24 cellular contexts compared by ENCODE assay signal in the genomic region with DNA sequence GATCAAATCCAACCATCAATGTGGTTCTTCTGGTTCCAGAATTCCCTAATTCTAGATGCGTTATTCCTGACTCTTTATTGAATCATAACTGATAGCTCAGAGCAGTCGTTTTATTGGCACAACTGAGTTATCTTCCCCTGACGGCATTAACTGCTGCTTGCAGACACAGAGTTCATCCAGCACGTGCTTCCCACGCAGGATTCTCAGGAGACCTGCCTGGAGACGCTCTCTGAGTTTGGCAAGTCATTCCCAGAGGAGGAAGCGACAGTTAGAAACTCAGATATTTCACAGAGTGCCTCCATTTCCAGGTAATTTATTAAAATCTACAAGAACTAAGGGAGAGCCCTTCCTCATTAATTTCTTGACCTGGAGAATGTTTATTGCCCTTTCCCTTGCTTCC. TPM values are rescaled to one million over a fixed set of nuclear protein-coding genes. Genes with fewer than 3 reads are reported as not detected.
DNase-seq lines count a peak whose midpoint lies in the region; ATAC-seq and TF ChIP-seq lines count a peak whose summit lies in the region.
"Had no signal": no experiment of that assay in that cellular context is flagged by ENCODE, and none has a peak within 500 bp of the region (broad histone marks: within the 10 kb centered on the region; RNA-seq: fewer than 3 reads in every experiment).

No MANE protein-coding gene starts in this region.

- H3K4me3 ChIP-seq in BLaER1 treated with 17β-estradiol and CSF1 and Interleukin-3, amounts not matched to agents 10 nM and 100 nM = no peak overlapping the region
- H3K4me3 ChIP-seq in neural cell (ENCODE audit: low read length) = no peak overlapping the region
- H3K4me3 ChIP-seq in body of pancreas = no peak overlapping the region
- H3K4me3 ChIP-seq: GM12878 had no signal

- H3F3A ChIP-seq in neural cell (ENCODE audit: insufficient read depth, low read length, poor library complexity, severe bottlenecking) = no peaks in the 10 kb centered on the region

- H3K36me3 Mint-ChIP-seq in WTC11 = peaks cover 15% of the 10 kb centered on the region
- H3K36me3 Mint-ChIP-seq: CD14-positive monocyte; CD4-positive, alpha-beta memory T cell; CD4-positive, CD25-positive, alpha-beta regulatory T cell; CD8-positive, alpha-beta memory T cell had no signal

- no peak overlapping the region for H3K9ac ChIP-seq in BLaER1 treated with 17β-estradiol and CSF1 and Interleukin-3, amounts not matched to agents 10 nM and 100 nM
- H3K9ac ChIP-seq in neural cell (ENCODE audit: low read length) = no peak overlapping the region

- intact Hi-C loops in body of pancreas (cut with DNase I) = no loop called here

- H3K4me1 Mint-ChIP-seq in WTC11 = peaks cover 20% of the 10 kb centered on the region
- H3K4me1 Mint-ChIP-seq: CD14-positive monocyte; CD4-positive, alpha-beta memory T cell; CD4-positive, CD25-positive, alpha-beta regulatory T cell; CD8-positive, alpha-beta memory T cell had no signal

- peak overlapping the region; percentile 60; the same call in 1 of the 2 replicates for H3K27ac Mint-ChIP-seq in WTC11
- H3K27ac Mint-ChIP-seq: CD14-positive monocyte; CD4-positive, alpha-beta memory T cell; CD4-positive, CD25-positive, alpha-beta regulatory T cell had no signal

- TF ChIP-seq EP300 in neural cell (conservative IDR thresholded peaks at IDR 0.05; ENCODE audit: poor library complexity, severe bottlenecking) = no peak

- H3K4me3 Mint-ChIP-seq in WTC11 = no peak overlapping the region
- H3K4me3 Mint-ChIP-seq: CD14-positive monocyte; CD4-positive, alpha-beta memory T cell; CD4-positive, CD25-positive, alpha-beta regulatory T cell; CD8-positive, alpha-beta memory T cell had no signal

- peaks cover 50% of the 10 kb centered on the region for H3K27me3 Mint-ChIP-seq in WTC11 (ENCODE audit: low read depth)

- peak overlapping the region in 8 of 11 experiments; percentile 26 to 57 (median 50); a peak in 14 of 22 replicates for H3K4me2 ChIP-seq in BLaER1 treated with 17β-estradiol and CSF1 and Interleukin-3, amounts not matched to agents 10 nM and 100 nM
- no peak overlapping the region for H3K4me2 ChIP-seq in neural cell (ENCODE audit: low read length)

- H3K9me3 ChIP-seq in BLaER1 treated with 17β-estradiol and CSF1 and Interleukin-3, amounts not matched to agents 10 nM and 100 nM (replicated peaks in 1 of 11) = peaks cover 7 to 20% (median 14%) of the 10 kb centered on the region in 11 experiments; a peak in 19 of 22 replicates
- H3K9me3 ChIP-seq in neural cell (ENCODE audit: low read length) (no peaks in the 10 kb centered on the region), body of pancreas (no peaks in the 10 kb centered on the region)
- H3K9me3 ChIP-seq: BE2C had no signal

- H3K4me1 ChIP-seq in BLaER1 treated with 17β-estradiol and CSF1 and Interleukin-3, amounts not matched to agents 10 nM and 100 nM = peaks cover 0 to 18% (median 12%) of the 10 kb centered on the region in 10 experiments; a peak in 14 of 20 replicates
- H3K4me1 ChIP-seq in body of pancreas = no peaks in the 10 kb centered on the region
- H3K4me1 ChIP-seq: BE2C had no signal

- DNase-seq in WTC11 (ENCODE audit: low spot score) (no peak), NCI-H748 (lab: John Stamatoyannopoulos, UW; ENCODE audit: unreplicated experiment) (no peak), occipital lobe (lab: John Stamatoyannopoulos, UW) (no peak), body of pancreas (no peak)
- DNase-seq: 8988T; ACHN; BE2C; C1 segment of cervical spinal cord; CD4-positive, alpha-beta memory T cell; CD4-positive, CD25-positive, alpha-beta regulatory T cell; CD8-positive, alpha-beta memory T cell; COR-L47; DMS 273 treated with DMSO at 0.1 percent for 48 hours; DMS153; DMS53; DMS79; DND-41; EL; GDM1 had no signal

- H3K27me3 ChIP-seq in BLaER1 treated with 17β-estradiol and CSF1 and Interleukin-3, amounts not matched to agents 10 nM and 100 nM = no peaks in the 10 kb centered on the region
- H3K27me3 ChIP-seq in neural cell (ENCODE audit: insufficient read depth, low read depth, low read length) = no peaks in the 10 kb centered on the region
- no peaks in the 10 kb centered on the region for H3K27me3 ChIP-seq in body of pancreas

- CTCF ChIA-PET in WTC11 (lab: Charles Lee) = no interaction called here

- no peaks in the 10 kb centered on the region for H3K79me2 ChIP-seq in neural cell (replicated peaks; ENCODE audit: insufficient read depth, low read length)

- no peak for TF ChIP-seq POLR2A in body of pancreas (IDR thresholded peaks at IDR 0.05)

- peaks cover 26% of the 10 kb centered on the region for H3K9me3 Mint-ChIP-seq in WTC11

- 32 to 41% methylated on average over 7 of the region's 7 CpGs for WGBS in body of pancreas, 2 donors

- no peaks in the 10 kb centered on the region for H4K20me1 ChIP-seq in BLaER1 treated with 17β-estradiol and CSF1 and Interleukin-3, amounts not matched to agents 10 nM and 100 nM
- no peaks in the 10 kb centered on the region for H4K20me1 ChIP-seq in neural cell (ENCODE audit: insufficient read depth)

- POLR2A ChIA-PET in WTC11 (lab: Charles Lee) = no interaction called here

- no peaks in the 10 kb centered on the region for H3K36me3 ChIP-seq in BLaER1 treated with 17β-estradiol and CSF1 and Interleukin-3, amounts not matched to agents 10 nM and 100 nM
- H3K36me3 ChIP-seq in neural cell (ENCODE audit: insufficient read depth, low read length) (no peaks in the 10 kb centered on the region), body of pancreas (replicated peaks in 1 of 2; ENCODE audit: insufficient read depth in 1 of 2, low read depth in 2 of 2) (no peaks in the 10 kb centered on the region)
- H3K36me3 ChIP-seq: BE2C had no signal

- ATAC-seq in WTC11 = no peak
- no peak for ATAC-seq in body of pancreas
- ATAC-seq: GM12878 had no signal

- H2AFZ ChIP-seq in neural cell (ENCODE audit: low read depth, low read length) = no peak overlapping the region

- H3K27ac ChIP-seq in BLaER1 treated with 17β-estradiol and CSF1 and Interleukin-3, amounts not matched to agents 10 nM and 100 nM = no peak overlapping the region
- H3K27ac ChIP-seq in neural cell (ENCODE audit: low read length) = no peak overlapping the region
- H3K27ac ChIP-seq in body of pancreas = no peak overlapping the region

- TF ChIP-seq CTCF in WTC11 (IDR thresholded peaks at IDR 0.05) (no peak), neural cell (IDR thresholded peaks at IDR 0.05; ENCODE audit: poor library complexity, severe bottlenecking) (no peak), body of pancreas (IDR thresholded peaks at IDR 0.05) (no peak)

- TF ChIP-seq RAD21 in neural cell (conservative IDR thresholded peaks at IDR 0.05) = no peak

- no peaks in the 10 kb centered on the region for H3K9me2 ChIP-seq in neural cell (ENCODE audit: insufficient read depth, low read length)

TF ChIP-seq in WTC11, 78 proteins besides CTCF, POLR2A, EP300 and RAD21:
- TF ChIP-seq NFE2L1 (CRISPR knock-in tag; IDR thresholded peaks at IDR 0.05) (no peak), MYBL2 (CRISPR knock-in tag; IDR thresholded peaks at IDR 0.05) (no peak), FOXJ3 (CRISPR knock-in tag; IDR thresholded peaks at IDR 0.05; ENCODE audit: borderline replicate concordance) (no peak), ZNF671 (CRISPR knock-in tag; IDR thresholded peaks at IDR 0.05) (no peak), SP1 (CRISPR knock-in tag; conservative IDR thresholded peaks at IDR 0.05) (no peak), ZBTB21 (CRISPR knock-in tag; IDR thresholded peaks at IDR 0.05; ENCODE audit: borderline replicate concordance) (no peak), TCF7 (CRISPR knock-in tag; IDR thresholded peaks at IDR 0.05; ENCODE audit: low read depth) (no peak), NFATC4 (CRISPR knock-in tag; IDR thresholded peaks at IDR 0.05) (no peak)

TF ChIP-seq in neural cell, 6 proteins besides CTCF, POLR2A, EP300 and RAD21:
- peak; percentile 48 for TF ChIP-seq POLR2AphosphoS5 (IDR thresholded peaks at IDR 0.05)
- TF ChIP-seq, protein P1, sequence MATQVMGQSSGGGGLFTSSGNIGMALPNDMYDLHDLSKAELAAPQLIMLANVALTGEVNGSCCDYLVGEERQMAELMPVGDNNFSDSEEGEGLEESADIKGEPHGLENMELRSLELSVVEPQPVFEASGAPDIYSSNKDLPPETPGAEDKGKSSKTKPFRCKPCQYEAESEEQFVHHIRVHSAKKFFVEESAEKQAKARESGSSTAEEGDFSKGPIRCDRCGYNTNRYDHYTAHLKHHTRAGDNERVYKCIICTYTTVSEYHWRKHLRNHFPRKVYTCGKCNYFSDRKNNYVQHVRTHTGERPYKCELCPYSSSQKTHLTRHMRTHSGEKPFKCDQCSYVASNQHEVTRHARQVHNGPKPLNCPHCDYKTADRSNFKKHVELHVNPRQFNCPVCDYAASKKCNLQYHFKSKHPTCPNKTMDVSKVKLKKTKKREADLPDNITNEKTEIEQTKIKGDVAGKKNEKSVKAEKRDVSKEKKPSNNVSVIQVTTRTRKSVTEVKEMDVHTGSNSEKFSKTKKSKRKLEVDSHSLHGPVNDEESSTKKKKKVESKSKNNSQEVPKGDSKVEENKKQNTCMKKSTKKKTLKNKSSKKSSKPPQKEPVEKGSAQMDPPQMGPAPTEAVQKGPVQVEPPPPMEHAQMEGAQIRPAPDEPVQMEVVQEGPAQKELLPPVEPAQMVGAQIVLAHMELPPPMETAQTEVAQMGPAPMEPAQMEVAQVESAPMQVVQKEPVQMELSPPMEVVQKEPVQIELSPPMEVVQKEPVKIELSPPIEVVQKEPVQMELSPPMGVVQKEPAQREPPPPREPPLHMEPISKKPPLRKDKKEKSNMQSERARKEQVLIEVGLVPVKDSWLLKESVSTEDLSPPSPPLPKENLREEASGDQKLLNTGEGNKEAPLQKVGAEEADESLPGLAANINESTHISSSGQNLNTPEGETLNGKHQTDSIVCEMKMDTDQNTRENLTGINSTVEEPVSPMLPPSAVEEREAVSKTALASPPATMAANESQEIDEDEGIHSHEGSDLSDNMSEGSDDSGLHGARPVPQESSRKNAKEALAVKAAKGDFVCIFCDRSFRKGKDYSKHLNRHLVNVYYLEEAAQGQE (IDR thresholded peaks at IDR 0.05; ENCODE audit: borderline replicate concordance) = no peak

RNA-seq across cellular contexts. Expression of a gene that starts 35.4 kb away (rescaled TPM):
- total RNA-seq in WTC11 (2021) = 90.6 to 107 TPM (median 92.5 TPM) in 3 replicates
- polyA plus RNA-seq in neural cell = 49.5 and 56.4 TPM in 2 replicates
- polyA minus RNA-seq in neural cell = 62.3 and 63.1 TPM in 2 replicates
- 8.1 TPM for total RNA-seq in occipital lobe
- under 1 TPM in 1 of 2 donors, not detected in 1; under 0.01 TPM for total RNA-seq in body of pancreas
- total RNA-seq: CD4-positive, alpha-beta memory T cell; CD4-positive, CD25-positive, alpha-beta regulatory T cell; CD8-positive, alpha-beta memory T cell; GM12878 had no signal
- polyA plus RNA-seq: AG04450; CD14-positive monocyte; CD4-positive, alpha-beta memory T cell; CD4-positive, CD25-positive, alpha-beta regulatory T cell; CD8-positive, alpha-beta memory T cell had no signal

Comparison
In these comparisons a context has a peak if more than half of its experiments do, and no peak if none do; other contexts are left out.
1. RNA of a gene that starts 35.4 kb away (total RNA-seq): 90.6 to 107 TPM in WTC11; 8.1 TPM in occipital lobe (single experiment) and under 0.01 TPM in body of pancreas; every median in the first group is over 10 times any median in the second.